9 cellular contexts compared by ENCODE assay signal in genomic region chr19:21483589-21484170, GRCh38. TPM values are rescaled to one million over a fixed set of nuclear protein-coding genes. Genes with fewer than 3 reads are reported as not detected.
A peak's percentile ranks its signal among the peaks of the same experiment; 100 is the strongest.
DNase-seq lines count a peak whose midpoint lies in the region; ATAC-seq and TF ChIP-seq lines count a peak whose summit lies in the region.
"Had no signal": no experiment of that assay in that cellular context is flagged by ENCODE, and none has a peak within 500 bp of the region (broad histone marks: within the 10 kb centered on the region; RNA-seq: fewer than 3 reads in every experiment).

No MANE protein-coding gene starts in this region.

- no peak for TF ChIP-seq CTCF in omental fat pad (IDR thresholded peaks at IDR 0.05)

- no peaks in the 10 kb centered on the region for H3K36me3 Mint-ChIP-seq in effector memory CD8-positive, alpha-beta T cell (ENCODE audit: insufficient read depth)

- ATAC-seq in effector memory CD8-positive, alpha-beta T cell (replicated peaks): peak; percentile 71
- peak; percentile 38 for ATAC-seq in omental fat pad (ENCODE audit: low FRiP score)
- ATAC-seq in GM21381 (IDR thresholded peaks at IDR 0.05; ENCODE audit: unreplicated experiment): no peak

- peaks cover 0 to 12% of the 10 kb centered on the region in 2 donors for H3K4me1 Mint-ChIP-seq in effector memory CD8-positive, alpha-beta T cell (ENCODE audit: low read depth in 2 of 2)

- DNase-seq in DMS 273 (lab: John Stamatoyannopoulos, UW; ENCODE audit: unreplicated experiment): peak; percentile 20
- DNase-seq in DMS 273 treated with DMSO at 0.1 percent for 48 hours (lab: John Stamatoyannopoulos, UW): no peak
- peak; percentile 84 for DNase-seq in activated CD4-positive, alpha-beta T cell treated with anti-CD3 and anti-CD28 coated beads for 48 hours
- DNase-seq in effector memory CD8-positive, alpha-beta T cell: peak; percentile 69 to 70 (median 70)
- peak; percentile 41 for DNase-seq in omental fat pad (ENCODE audit: low spot score)
- peak; percentile 55 for DNase-seq in ureter (ENCODE audit: low spot score)
- no peak for DNase-seq in NCI-H345 (lab: John Stamatoyannopoulos, UW)

- H3K9me3 Mint-ChIP-seq in effector memory CD8-positive, alpha-beta T cell: no peaks in the 10 kb centered on the region
- H3K9me3 Mint-ChIP-seq: stimulated activated naive CD8-positive, alpha-beta T cell treated with anti-CD3 and anti-CD28 coated beads, Interleukin-15, Interleukin-2, amounts not matched to agents 100 ng/mL and 50 ng/mL, for 24 hours had no signal

- H3K27me3 Mint-ChIP-seq in effector memory CD8-positive, alpha-beta T cell: no peaks in the 10 kb centered on the region
- H3K27me3 Mint-ChIP-seq: stimulated activated naive CD8-positive, alpha-beta T cell treated with anti-CD3 and anti-CD28 coated beads, Interleukin-15, Interleukin-2, amounts not matched to agents 100 ng/mL and 50 ng/mL, for 24 hours had no signal

- H3K27ac Mint-ChIP-seq in effector memory CD8-positive, alpha-beta T cell: no peak overlapping the region
- H3K27ac Mint-ChIP-seq: stimulated activated naive CD8-positive, alpha-beta T cell treated with anti-CD3 and anti-CD28 coated beads, Interleukin-15, Interleukin-2, amounts not matched to agents 100 ng/mL and 50 ng/mL, for 24 hours had no signal

- peak overlapping the region; percentile 59 to 62 for H3K4me3 Mint-ChIP-seq in effector memory CD8-positive, alpha-beta T cell
- H3K4me3 Mint-ChIP-seq: stimulated activated naive CD8-positive, alpha-beta T cell treated with anti-CD3 and anti-CD28 coated beads, Interleukin-15, Interleukin-2, amounts not matched to agents 100 ng/mL and 50 ng/mL, for 24 hours had no signal

RNA-seq across cellular contexts. Expression of gene ZNF429, which starts 21.7 kb away (rescaled TPM):
- total RNA-seq in omental fat pad: 10 to 100 TPM in 2 of 4 donors, 1 to 10 TPM in 2; 5.6 to 21.0 (median 9.4) TPM
- total RNA-seq in ureter: 28.3 TPM

Comparison
In these comparisons a context has a peak if more than half of its experiments do, and no peak if none do; other contexts are left out.
1. DNase-seq: peak in DMS 273 (single experiment), activated CD4-positive, alpha-beta T cell treated with anti-CD3 and anti-CD28 coated beads for 48 hours (single experiment), effector memory CD8-positive, alpha-beta T cell (3 of 3), omental fat pad (single experiment) and ureter (single experiment); none in DMS 273 treated with DMSO at 0.1 percent for 48 hours (single experiment) and NCI-H345 (single experiment).